ENCODE assay signal across 9 cellular contexts in the genomic region with DNA sequence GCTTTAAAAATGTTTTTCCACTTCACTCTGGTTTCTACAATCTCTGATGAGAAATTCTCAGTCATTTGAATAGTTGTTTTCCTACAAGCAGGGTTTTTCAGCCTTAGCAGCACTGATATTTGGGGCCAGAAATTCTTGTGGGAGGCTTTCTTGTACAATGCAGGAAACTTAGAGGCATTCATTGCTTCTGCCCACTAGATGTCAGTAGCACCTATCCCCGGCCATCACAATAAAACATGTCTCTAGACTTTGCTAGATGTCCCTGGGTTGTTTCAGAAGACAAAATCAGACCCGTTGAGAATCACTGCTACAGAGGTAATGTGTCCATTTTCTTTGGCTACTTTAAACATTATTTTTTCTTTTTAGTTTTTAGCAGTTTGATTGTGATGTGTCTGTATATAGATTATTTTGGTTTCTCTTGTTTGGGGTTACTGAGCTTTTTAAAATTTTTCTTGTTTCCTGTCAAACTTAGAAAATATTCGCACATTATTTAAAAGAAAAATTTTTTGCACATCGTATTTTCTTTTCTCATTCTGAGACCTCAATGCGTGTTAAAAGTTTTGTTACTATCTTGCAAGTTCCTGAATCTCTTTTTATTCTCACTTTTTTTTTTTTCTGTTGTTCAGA.
A peak's percentile ranks its signal among the peaks of the same experiment; 100 is the strongest.
DNase-seq lines count a peak whose midpoint lies in the region; ATAC-seq and TF ChIP-seq lines count a peak whose summit lies in the region.
"Had no signal": no experiment of that assay in that cellular context is flagged by ENCODE, and none has a peak within 500 bp of the region (broad histone marks: within the 10 kb centered on the region; RNA-seq: fewer than 3 reads in every experiment).

No MANE protein-coding gene starts in this region.

- H3K36me3 Mint-ChIP-seq in activated CD8-positive, alpha-beta T cell treated with anti-CD3 and anti-CD28 coated beads for 36 hours (ENCODE audit: low read depth), result no peaks in the 10 kb centered on the region

- DNase-seq in DMS153 (lab: John Stamatoyannopoulos, UW) (peak; percentile 3), NCI-H2029 (lab: John Stamatoyannopoulos, UW) (peak; percentile 35), hepatic stellate cell (ENCODE audit: low spot score) (peak; percentile 5), stomach (no peak)
- DNase-seq in activated CD8-positive, alpha-beta T cell treated with anti-CD3 and anti-CD28 coated beads for 36 hours, result peak; percentile 30
- no peak for DNase-seq in central memory CD4-positive, alpha-beta T cell
- DNase-seq: activated T-cell treated with anti-CD3 and anti-CD28 coated beads, Interleukin-2, amount 50 U/mL, for 4 hours had no signal

- H3K4me1 ChIP-seq in stomach, result peaks cover 0 to 30% (median 9%) of the 10 kb centered on the region in 4 donors

- H3K4me3 ChIP-seq in stomach, result no peak overlapping the region

- no peaks in the 10 kb centered on the region for H3K27me3 ChIP-seq in stomach

- no peak for TF ChIP-seq EP300 in stomach (IDR thresholded peaks at IDR 0.05)

- peak; percentile 94 for ATAC-seq in GM18870 (IDR thresholded peaks at IDR 0.05; ENCODE audit: unreplicated experiment)
- peak; percentile 98 for ATAC-seq in HG02973 (IDR thresholded peaks at IDR 0.05; ENCODE audit: unreplicated experiment)
- peak; percentile 66 for ATAC-seq in activated CD8-positive, alpha-beta T cell treated with anti-CD3 and anti-CD28 coated beads for 36 hours

- H3K27ac ChIP-seq in stomach, result no peak overlapping the region

- no peaks in the 10 kb centered on the region for H3K36me3 ChIP-seq in stomach

- CTCF ChIA-PET in activated CD8-positive, alpha-beta T cell treated with anti-CD3 and anti-CD28 coated beads for 36 hours (lab: Charles Lee), result no interaction called here

- H3K9me3 Mint-ChIP-seq in activated CD8-positive, alpha-beta T cell treated with anti-CD3 and anti-CD28 coated beads for 36 hours, result no peaks in the 10 kb centered on the region
- H3K9me3 Mint-ChIP-seq: activated T-cell treated with anti-CD3 and anti-CD28 coated beads, Interleukin-2, amount 50 U/mL, for 4 hours had no signal

- 34 to 49% (median 45%) methylated on average over 5 of the region's 5 CpGs for WGBS in stomach, 5 donors

- H3K9me3 ChIP-seq in stomach, result no peaks in the 10 kb centered on the region

- POLR2A ChIA-PET in activated CD8-positive, alpha-beta T cell treated with anti-CD3 and anti-CD28 coated beads for 36 hours (lab: Charles Lee), result no interaction called here

- H3K27ac Mint-ChIP-seq in activated CD8-positive, alpha-beta T cell treated with anti-CD3 and anti-CD28 coated beads for 36 hours, result no peak overlapping the region

- no peak overlapping the region for H3K4me3 Mint-ChIP-seq in activated CD8-positive, alpha-beta T cell treated with anti-CD3 and anti-CD28 coated beads for 36 hours
- H3K4me3 Mint-ChIP-seq: activated T-cell treated with anti-CD3 and anti-CD28 coated beads, Interleukin-2, amount 50 U/mL, for 4 hours had no signal

- no peak for TF ChIP-seq POLR2A in stomach (IDR thresholded peaks at IDR 0.05)

- H3K4me1 Mint-ChIP-seq in activated CD8-positive, alpha-beta T cell treated with anti-CD3 and anti-CD28 coated beads for 36 hours (ENCODE audit: low read depth), result peaks cover 5% of the 10 kb centered on the region

- no peaks in the 10 kb centered on the region for H3K27me3 Mint-ChIP-seq in activated CD8-positive, alpha-beta T cell treated with anti-CD3 and anti-CD28 coated beads for 36 hours

- intact Hi-C loops in activated CD8-positive, alpha-beta T cell treated with anti-CD3 and anti-CD28 coated beads for 36 hours (cut with micrococcal nuclease), result no loop called here
- intact Hi-C loops in stomach (cut with DNase I; ENCODE audit: low total_unique reads), result no loop called here

- peak; percentile 60 for TF ChIP-seq CTCF in activated CD8-positive, alpha-beta T cell treated with anti-CD3 and anti-CD28 coated beads for 36 hours (IDR thresholded peaks at IDR 0.05)
- peak in 4 of 7 experiments; percentile 38 to 56 (median 48) for TF ChIP-seq CTCF in stomach (IDR thresholded peaks at IDR 0.05)

Comparison
In these comparisons a context has a peak if more than half of its experiments do, and no peak if none do; other contexts are left out.
1. DNase-seq: peak in DMS153 (single experiment), NCI-H2029 (single experiment), activated CD8-positive, alpha-beta T cell treated with anti-CD3 and anti-CD28 coated beads for 36 hours (single experiment) and hepatic stellate cell (single experiment); none in stomach (single experiment) and central memory CD4-positive, alpha-beta T cell (single experiment).
2. Peak in every context shown above with its lines, with median percentiles within 50 percentile points of each other: ATAC-seq.